Comparison of ENCODE assay signal across 8 cellular contexts in genomic region chr5:172113036-172113435, GRCh38.
DNase-seq lines count a peak whose midpoint lies in the region; ATAC-seq lines count a peak whose summit lies in the region.

No MANE protein-coding gene starts in this region.

- no peak for ATAC-seq in HG03159 (IDR thresholded peaks at IDR 0.05; ENCODE audit: unreplicated experiment)
- no peak for ATAC-seq in HG02588 (IDR thresholded peaks at IDR 0.05; ENCODE audit: unreplicated experiment)

- DNase-seq in Daoy (ENCODE audit: low read depth) (peak; percentile 70), SIG-M5 (lab: John Stamatoyannopoulos, UW) (peak; percentile 72), DMS79 (lab: John Stamatoyannopoulos, UW) (no peak), DMS 273 (lab: John Stamatoyannopoulos, UW; ENCODE audit: unreplicated experiment) (no peak)
- DNase-seq in activated naive CD4-positive, alpha-beta T cell treated with Interleukin-2 at 50 U/mL for 16 hours = peak; percentile 76
- peak; percentile 61 to 67 (median 62) for DNase-seq in stimulated activated CD4-positive, alpha-beta T cell treated with anti-CD3 and anti-CD28 coated beads, Interleukin-12 subunit alpha, Interleukin-12 subunit beta, amount 100 ng/mL, for 48 hours (ENCODE audit: low read depth in 2 of 3, low spot score in 1 of 3)

Comparison
In these comparisons a context has a peak if more than half of its experiments do, and no peak if none do; other contexts are left out.
1. DNase-seq: peak in Daoy (single experiment), SIG-M5 (single experiment), activated naive CD4-positive, alpha-beta T cell treated with Interleukin-2 at 50 U/mL for 16 hours (single experiment) and stimulated activated CD4-positive, alpha-beta T cell treated with anti-CD3 and anti-CD28 coated beads, Interleukin-12 subunit alpha, Interleukin-12 subunit beta, amount 100 ng/mL, for 48 hours (3 of 3); none in DMS79 (single experiment) and DMS 273 (single experiment).